In genomic region chr12:117724545-117724944, GRCh38 we compare ENCODE assay signal across 16 cellular contexts.
"Had no signal": no experiment of that assay in that cellular context is flagged by ENCODE, and none has a peak within 500 bp of the region (broad histone marks: within the 10 kb centered on the region; RNA-seq: fewer than 3 reads in every experiment).

No MANE protein-coding gene starts in this region.

- ATAC-seq: activated CD4-positive, alpha-beta T cell treated with anti-CD3 and anti-CD28 coated beads for 36 hours; gastrocnemius medialis; heart right ventricle; psoas muscle; sciatic nerve; stimulated activated naive B cell treated with anti-CD40 and anti-IgM and Interleukin-4, amounts not matched to agents 10 μg/mL and 1 μg/mL and 100 μg/mL, for 72 hours had no signal

- H3K27me3 ChIP-seq: cardiac muscle cell, gastrocnemius medialis, tibial nerve had no signal

- H3K27ac ChIP-seq: cardiac muscle cell, gastrocnemius medialis, heart right ventricle, left ventricle myocardium inferior, psoas muscle, spleen, tibial nerve, WERI-Rb-1 had no signal

- H3K36me3 ChIP-seq: cardiac muscle cell, gastrocnemius medialis, heart right ventricle, left ventricle myocardium inferior, spleen, tibial nerve, WERI-Rb-1 had no signal

- H3K4me1 ChIP-seq: gastrocnemius medialis, heart right ventricle, left ventricle myocardium inferior, psoas muscle, spleen, tibial nerve had no signal

- H3K9me3 ChIP-seq: gastrocnemius medialis, heart right ventricle, left ventricle myocardium inferior, psoas muscle, spleen, tibial nerve had no signal

- DNase-seq: activated CD4-positive, alpha-beta T cell treated with anti-CD3 and anti-CD28 coated beads for 36 hours; activated naive CD4-positive, alpha-beta T cell; aorta; gastrocnemius medialis; heart right ventricle; left ventricle myocardium inferior; mesendoderm; occipital lobe; psoas muscle; spleen; stimulated activated CD4-positive, alpha-beta T cell treated with anti-CD3 and anti-CD28 coated beads, Interleukin-1b, Interleukin-23, amount 100 ng/mL, for 48 hours; stimulated activated naive B cell treated with anti-CD40 and anti-IgM and Interleukin-4, amounts not matched to agents 10 μg/mL and 1 μg/mL and 100 μg/mL, for 72 hours; WERI-Rb-1 had no signal

- H3K4me3 ChIP-seq: cardiac muscle cell, gastrocnemius medialis, heart right ventricle, left ventricle myocardium inferior, psoas muscle, spleen, tibial nerve had no signal
